In the genomic region with DNA sequence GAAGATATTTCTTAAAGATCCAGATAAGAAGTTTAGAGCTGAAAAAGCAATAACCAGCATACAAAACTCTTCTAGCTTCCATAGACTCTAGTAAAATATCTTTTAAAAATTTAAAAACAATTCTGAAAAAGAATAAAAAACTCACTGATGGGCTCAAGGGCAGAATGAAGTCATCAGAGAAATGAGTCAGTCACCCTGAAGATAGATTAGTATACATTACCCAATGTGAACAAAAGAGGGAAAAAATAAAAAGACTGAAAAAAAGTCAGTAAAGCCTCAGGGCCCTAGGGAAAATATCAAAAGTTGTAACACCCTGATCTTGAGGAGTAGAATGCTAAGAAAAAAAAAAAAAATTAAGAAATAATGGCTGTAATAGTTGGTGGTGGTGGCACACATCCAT, we compare ENCODE assay signal across 19 cellular contexts.
"Had no signal": no experiment of that assay in that cellular context is flagged by ENCODE, and none has a peak within 500 bp of the region (broad histone marks: within the 10 kb centered on the region; RNA-seq: fewer than 3 reads in every experiment).

No MANE protein-coding gene starts in this region.

- H3K4me3 ChIP-seq: breast epithelium, dorsolateral prefrontal cortex, lung, mucosa of descending colon, tibial artery, vagina had no signal

- H3K4me1 Mint-ChIP-seq: activated CD4-positive, alpha-beta memory T cell treated with anti-CD3 and anti-CD28 coated beads, Interleukin-2, amount 10 ng/mL, durations not matched to agents 7 days and 5 days; activated naive CD8-positive, alpha-beta T cell treated with anti-CD3 and anti-CD28 coated beads for 36 hours; stimulated activated effector memory CD8-positive, alpha-beta T cell treated with anti-CD3 and anti-CD28 coated beads, Interleukin-12 subunit alpha, Interleukin-12 subunit beta, amount 100 ng/mL, for 72 hours had no signal

- H3K4me1 ChIP-seq: breast epithelium, tibial artery, vagina had no signal

- H3K27ac Mint-ChIP-seq: activated CD4-positive, alpha-beta memory T cell treated with anti-CD3 and anti-CD28 coated beads, Interleukin-2, amount 10 ng/mL, durations not matched to agents 7 days and 5 days; activated naive CD8-positive, alpha-beta T cell treated with anti-CD3 and anti-CD28 coated beads for 36 hours; progenitor cell of endocrine pancreas; stimulated activated effector memory CD8-positive, alpha-beta T cell treated with anti-CD3 and anti-CD28 coated beads, Interleukin-12 subunit alpha, Interleukin-12 subunit beta, amount 100 ng/mL, for 72 hours; T-helper 2 cell treated with Interferon-gamma antibody and Interleukin-4, amounts not matched to agents 5 μg/mL and 100 μg/mL, for 36 hours had no signal

- H3K27me3 Mint-ChIP-seq: activated CD4-positive, alpha-beta memory T cell treated with anti-CD3 and anti-CD28 coated beads, Interleukin-2, amount 10 ng/mL, durations not matched to agents 7 days and 5 days; activated naive CD8-positive, alpha-beta T cell treated with anti-CD3 and anti-CD28 coated beads for 36 hours; naive thymus-derived CD8-positive, alpha-beta T cell; progenitor cell of endocrine pancreas had no signal

- H3K27ac ChIP-seq: breast epithelium, dorsolateral prefrontal cortex, tibial artery, vagina had no signal

- H3K4me3 Mint-ChIP-seq: activated CD4-positive, alpha-beta memory T cell treated with anti-CD3 and anti-CD28 coated beads, Interleukin-2, amount 10 ng/mL, durations not matched to agents 7 days and 5 days; activated naive CD8-positive, alpha-beta T cell treated with anti-CD3 and anti-CD28 coated beads for 36 hours; naive thymus-derived CD8-positive, alpha-beta T cell; stimulated activated effector memory CD8-positive, alpha-beta T cell treated with anti-CD3 and anti-CD28 coated beads, Interleukin-12 subunit alpha, Interleukin-12 subunit beta, amount 100 ng/mL, for 72 hours; T-helper 2 cell treated with Interferon-gamma antibody and Interleukin-4, amounts not matched to agents 5 μg/mL and 100 μg/mL, for 36 hours had no signal

- H3K27me3 ChIP-seq: breast epithelium, dorsolateral prefrontal cortex, tibial artery, vagina had no signal

- FAIRE-seq: endometrium, small intestine had no signal

- H3K36me3 ChIP-seq: breast epithelium had no signal

- DNase-seq: activated CD4-positive, alpha-beta memory T cell treated with anti-CD3 and anti-CD28 coated beads, Interleukin-2, amount 10 ng/mL, durations not matched to agents 7 days and 5 days; activated CD4-positive, alpha-beta T cell treated with anti-CD3 and anti-CD28 coated beads for 1 hour; activated gamma-delta T cell; activated naive CD8-positive, alpha-beta T cell treated with anti-CD3 and anti-CD28 coated beads for 36 hours; activated T-cell treated with anti-CD3 and anti-CD28 coated beads, Interleukin-2, amount 50 U/mL, for 48 hours; anterior cingulate cortex; dorsolateral prefrontal cortex; mucosa of descending colon; naive thymus-derived CD8-positive, alpha-beta T cell; right cardiac atrium; small intestine; tibial artery had no signal

- ATAC-seq: mucosa of descending colon; naive thymus-derived CD8-positive, alpha-beta T cell; right cardiac atrium; stimulated activated effector memory CD8-positive, alpha-beta T cell treated with anti-CD3 and anti-CD28 coated beads, Interleukin-12 subunit alpha, Interleukin-12 subunit beta, amount 100 ng/mL, for 72 hours had no signal
